ENCODE assay signal across 11 cellular contexts in genomic region chr6:21005816-21006553, GRCh38.
DNase-seq lines count a peak whose midpoint lies in the region; ATAC-seq and TF ChIP-seq lines count a peak whose summit lies in the region.
"Had no signal": no experiment of that assay in that cellular context is flagged by ENCODE, and none has a peak within 500 bp of the region (broad histone marks: within the 10 kb centered on the region; RNA-seq: fewer than 3 reads in every experiment).

No MANE protein-coding gene starts in this region.

- no peak for TF ChIP-seq EP300 in ovary (IDR thresholded peaks at IDR 0.05)

- no peaks in the 10 kb centered on the region for H3K9me3 ChIP-seq in ovary

- TF ChIP-seq POLR2A in GM18505 (IDR thresholded peaks at IDR 0.05; ENCODE audit: borderline replicate concordance, extremely low read depth, insufficient read depth, insufficient read length), result no peak
- no peak for TF ChIP-seq POLR2A in ovary (IDR thresholded peaks at IDR 0.05)

- H3K27ac ChIP-seq in ovary, result no peak overlapping the region
- H3K27ac ChIP-seq: HL-60, spleen had no signal

- no peak overlapping the region for H3K4me3 ChIP-seq in astrocyte of the spinal cord (ENCODE audit: low read depth, low read length)
- no peak overlapping the region for H3K4me3 ChIP-seq in ovary
- H3K4me3 ChIP-seq: spleen had no signal

- H3K4me1 Mint-ChIP-seq in nephron, result peaks cover 27% of the 10 kb centered on the region

- in situ Hi-C loops in astrocyte of the spinal cord (cut with HindIII; ENCODE audit: low sequenced_read_pairs), result no loop called here

- H3K9me3 Mint-ChIP-seq in nephron, result no peaks in the 10 kb centered on the region

- TF ChIP-seq CTCF in astrocyte of the spinal cord (IDR thresholded peaks at IDR 0.05; ENCODE audit: low read depth, low read length) (no peak), nephron (IDR thresholded peaks at IDR 0.05; ENCODE audit: unreplicated experiment in 3 of 3) (no peak), ovary (IDR thresholded peaks at IDR 0.05) (no peak)

- WGBS in ovary, 3 donors, result 53 to 66% (median 64%) methylated on average over 3 of the region's 3 CpGs

- H3K36me3 ChIP-seq in ovary, result no peaks in the 10 kb centered on the region

- ATAC-seq in GM18505 (IDR thresholded peaks at IDR 0.05; ENCODE audit: unreplicated experiment) (peak; percentile 55), HG03439 (IDR thresholded peaks at IDR 0.05; ENCODE audit: unreplicated experiment) (no peak)

- H3K27ac Mint-ChIP-seq in nephron, result peak overlapping the region in 2 of 3 experiments; percentile 56 to 76
- H3K27ac Mint-ChIP-seq: activated naive CD8-positive, alpha-beta T cell had no signal

- no peaks in the 10 kb centered on the region for H3K27me3 Mint-ChIP-seq in nephron (ENCODE audit: low read depth)
- H3K27me3 Mint-ChIP-seq: activated naive CD8-positive, alpha-beta T cell had no signal

- H3K4me1 ChIP-seq in ovary (ENCODE audit: insufficient read depth), result no peaks in the 10 kb centered on the region

- no peak overlapping the region for H3K4me3 Mint-ChIP-seq in nephron
- H3K4me3 Mint-ChIP-seq: activated naive CD8-positive, alpha-beta T cell had no signal

- DNase-seq in HS-27A (ENCODE audit: low read depth) (peak; percentile 73), astrocyte of the spinal cord (ENCODE audit: low read depth, low spot score) (peak; percentile 93), ovary (no peak), DMS79 treated with DMSO at 0.1 percent for 48 hours (lab: John Stamatoyannopoulos, UW) (no peak)
- DNase-seq in activated CD4-positive, alpha-beta T cell treated with anti-CD3 and anti-CD28 coated beads, Interleukin-2, amount 50 U/mL, for 4 hours, result no peak
- DNase-seq: spleen had no signal

- H3K36me3 Mint-ChIP-seq in nephron (ENCODE audit: low read depth), result peaks cover 18% of the 10 kb centered on the region

- no peaks in the 10 kb centered on the region for H3K27me3 ChIP-seq in ovary
- H3K27me3 ChIP-seq: spleen had no signal

- intact Hi-C loops in ovary (cut with DNase I), result no loop called here

Comparison
In these comparisons a context has a peak if more than half of its experiments do, and no peak if none do; other contexts are left out.
1. DNase-seq: peak in HS-27A (single experiment) and astrocyte of the spinal cord (single experiment); none in ovary (0 of 5), activated CD4-positive, alpha-beta T cell treated with anti-CD3 and anti-CD28 coated beads, Interleukin-2, amount 50 U/mL, for 4 hours (0 of 2) and DMS79 treated with DMSO at 0.1 percent for 48 hours (single experiment).